Comparison of ENCODE assay signal across 20 cellular contexts in the genomic region with DNA sequence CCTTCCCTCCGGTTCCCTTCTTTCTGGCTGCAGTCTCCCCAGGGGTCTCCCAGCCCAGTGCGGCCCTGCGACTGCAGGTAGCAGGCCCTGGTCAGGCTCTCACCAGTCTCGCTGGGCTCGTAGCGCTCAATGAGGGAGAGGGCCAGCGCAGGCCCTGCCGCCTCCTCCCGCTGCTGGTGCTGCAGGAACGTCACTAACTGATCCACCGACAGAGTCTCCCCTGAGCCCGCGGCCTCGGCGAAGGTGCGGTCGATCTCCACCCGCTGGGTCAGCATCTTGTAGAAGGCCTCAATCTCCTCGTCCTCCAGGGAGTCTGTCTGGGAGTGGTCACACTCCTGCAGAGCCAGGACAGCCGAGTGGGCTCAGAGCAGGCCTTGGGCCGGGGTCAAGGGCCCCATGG. TPM values are rescaled to one million over a fixed set of nuclear protein-coding genes. Genes with fewer than 3 reads are reported as not detected.
"Had no signal": no experiment of that assay in that cellular context is flagged by ENCODE, and none has a peak within 500 bp of the region (broad histone marks: within the 10 kb centered on the region; RNA-seq: fewer than 3 reads in every experiment).

No MANE protein-coding gene starts in this region.

- H3K4me3 ChIP-seq: adrenal gland, cardiac muscle cell, dorsolateral prefrontal cortex, left ventricle myocardium inferior, tibial nerve, uterus had no signal

- H3K9me3 ChIP-seq: adrenal gland, neutrophil, uterus had no signal

- H3K27me3 Mint-ChIP-seq: memory B cell; naive thymus-derived CD4-positive, alpha-beta T cell; stimulated activated naive CD8-positive, alpha-beta T cell treated with anti-CD3 and anti-CD28 coated beads, Interleukin-15, Interleukin-2, amounts not matched to agents 100 ng/mL and 50 ng/mL, for 24 hours had no signal

- H3K9me3 Mint-ChIP-seq: activated naive CD4-positive, alpha-beta T cell treated with anti-CD3 and anti-CD28 coated beads, Interleukin-2, amount 50 U/mL, for 72 hours; activated T-helper 1 cell treated with anti-CD3 and anti-CD28 coated beads, Interleukin-12 subunit alpha, Interleukin-12 subunit beta, Interleukin-2, Interleukin-4 antibody, amounts not matched to agents 30 ng/mL and 10 ng/mL and 1 ng/mL, durations not matched to agents 14 hours and 24 hours and 36 hours; memory B cell; stimulated activated naive CD8-positive, alpha-beta T cell treated with anti-CD3 and anti-CD28 coated beads, Interleukin-15, Interleukin-2, amounts not matched to agents 100 ng/mL and 50 ng/mL, for 24 hours had no signal

- H3K27me3 ChIP-seq: adrenal gland, cardiac muscle cell, dorsolateral prefrontal cortex, foreskin keratinocyte, neutrophil, tibial nerve, uterus had no signal

- ATAC-seq: foreskin keratinocyte; naive thymus-derived CD4-positive, alpha-beta T cell had no signal

- H3K27ac ChIP-seq: adrenal gland, cardiac muscle cell, dorsolateral prefrontal cortex, foreskin keratinocyte, left ventricle myocardium inferior, neutrophil, tibial nerve, uterus, VCaP had no signal

- FAIRE-seq: colon had no signal

- H3K4me1 ChIP-seq: adrenal gland, foreskin keratinocyte, tibial nerve, uterus had no signal

- H3K27ac Mint-ChIP-seq: activated T-helper 1 cell treated with anti-CD3 and anti-CD28 coated beads, Interleukin-12 subunit alpha, Interleukin-12 subunit beta, Interleukin-2, Interleukin-4 antibody, amounts not matched to agents 30 ng/mL and 10 ng/mL and 1 ng/mL, durations not matched to agents 14 hours and 24 hours and 36 hours; memory B cell had no signal

- H3K36me3 ChIP-seq: uterus had no signal

- H3K4me3 Mint-ChIP-seq: activated T-helper 1 cell treated with anti-CD3 and anti-CD28 coated beads, Interleukin-12 subunit alpha, Interleukin-12 subunit beta, Interleukin-2, Interleukin-4 antibody, amounts not matched to agents 30 ng/mL and 10 ng/mL and 1 ng/mL, durations not matched to agents 14 hours and 24 hours and 36 hours; memory B cell; naive thymus-derived CD4-positive, alpha-beta T cell; stimulated activated naive CD8-positive, alpha-beta T cell treated with anti-CD3 and anti-CD28 coated beads, Interleukin-15, Interleukin-2, amounts not matched to agents 100 ng/mL and 50 ng/mL, for 24 hours had no signal

- DNase-seq: activated CD4-positive, CD25-positive, alpha-beta regulatory T cell treated with anti-CD3 and anti-CD28 coated beads, Interleukin-2, amount 50 U/mL, for 72 hours; activated gamma-delta T cell treated with Interleukin-2 at 50 U/mL for 16 hours; adrenal gland; dorsolateral prefrontal cortex; foreskin keratinocyte; hypothalamus; left ventricle myocardium inferior; naive thymus-derived CD4-positive, alpha-beta T cell; T-helper 2 cell; uterus had no signal

RNA-seq across cellular contexts. Expression of a gene that starts 27.9 kb away (rescaled TPM):
- total RNA-seq: epithelial cell of proximal tubule, foreskin keratinocyte had no signal
- polyA plus RNA-seq: cardiac muscle cell had no signal
